In genomic region chr9:97362777-97363545, GRCh38 we compare ENCODE assay signal across 23 cellular contexts. TPM values are rescaled to one million over a fixed set of nuclear protein-coding genes. Genes with fewer than 3 reads are reported as not detected.
DNase-seq lines count a peak whose midpoint lies in the region; TF ChIP-seq lines count a peak whose summit lies in the region.
"Had no signal": no experiment of that assay in that cellular context is flagged by ENCODE, and none has a peak within 500 bp of the region (broad histone marks: within the 10 kb centered on the region; RNA-seq: fewer than 3 reads in every experiment).

No MANE protein-coding gene starts in this region.

- no peak overlapping the region for H3K56ac ChIP-seq in H9 (ENCODE audit: insufficient read length, low read depth, low read length)

- TF ChIP-seq CTCF in GM12865 (IDR thresholded peaks at IDR 0.05; ENCODE audit: insufficient read depth, low read depth, low read length, missing control alignments): no peak
- no peak for TF ChIP-seq CTCF in GM20000 (IDR thresholded peaks at IDR 0.05; ENCODE audit: extremely low read depth, missing control alignments)
- no peak for TF ChIP-seq CTCF in endodermal cell (conservative IDR thresholded peaks at IDR 0.05)
- no peak for TF ChIP-seq CTCF in dorsolateral prefrontal cortex (IDR thresholded peaks at IDR 0.05 in 54 of 56, conservative IDR thresholded peaks at IDR 0.05 in 2 of 56; ENCODE audit: low read depth in 1 of 56, partially characterized antibody in 56 of 56)
- no peak for TF ChIP-seq CTCF in H9 (conservative IDR thresholded peaks at IDR 0.05)

- DNase-seq in GM12865 (ENCODE audit: low read depth): peak; percentile 63
- DNase-seq in GM20000 (ENCODE audit: low spot score): peak; percentile 24
- DNase-seq in NCI-H146 treated with DMSO at 0.1 percent for 48 hours (lab: John Stamatoyannopoulos, UW; ENCODE audit: unreplicated experiment): peak; percentile 39
- DNase-seq in endodermal cell: peak; percentile 48
- no peak for DNase-seq in activated gamma-delta T cell treated with Interleukin-2 at 50 U/mL for 16 hours
- no peak for DNase-seq in NCI-H524 treated with DMSO at 0.1 percent for 48 hours (lab: John Stamatoyannopoulos, UW)
- no peak for DNase-seq in dorsolateral prefrontal cortex
- no peak for DNase-seq in H9
- DNase-seq: activated CD4-positive, alpha-beta T cell treated with anti-CD3 and anti-CD28 coated beads for 48 hours; activated naive CD4-positive, alpha-beta T cell treated with Interleukin-2 at 50 U/mL for 16 hours; effector CD8-positive, alpha-beta T cell; GM23248; left colon; MG63; NCI-H2029; NCI-H446 treated with DMSO at 0.1 percent for 48 hours; NK-92 treated with Interleukin-12 subunit alpha and Interleukin-12 subunit beta, amount 100 ng/mL, for 24 hours; small intestine; stimulated activated CD4-positive, alpha-beta T cell treated with anti-CD3 and anti-CD28 coated beads, Interleukin-2, amount 100 ng/mL, for 48 hours had no signal

- H3K79me2 ChIP-seq in H9 (ENCODE audit: insufficient read depth, low read length): no peaks in the 10 kb centered on the region

- H3K9me3 ChIP-seq in endodermal cell (ENCODE audit: control insufficient read depth, low read length) (no peaks in the 10 kb centered on the region), H9 (ENCODE audit: control insufficient read depth, low read depth, low read length) (no peaks in the 10 kb centered on the region)
- H3K9me3 ChIP-seq: ascending aorta, MG63 had no signal

- H4K5ac ChIP-seq in H9 (ENCODE audit: insufficient read length, low read depth, low read length): no peak overlapping the region

- no peak overlapping the region for H4K8ac ChIP-seq in H9 (replicated peaks; ENCODE audit: insufficient read length, low read depth, low read length)

- H2BK120ac ChIP-seq in H9 (ENCODE audit: low read depth, low read length, poor library complexity, severe bottlenecking): no peak overlapping the region

- no peaks in the 10 kb centered on the region for H3K23me2 ChIP-seq in H9 (ENCODE audit: insufficient read length, low read depth, low read length, poor library complexity, severe bottlenecking)

- H3K4me3 ChIP-seq in GM12865 (ENCODE audit: low read depth, low read length) (no peak overlapping the region), endodermal cell (ENCODE audit: low read length) (no peak overlapping the region), dorsolateral prefrontal cortex (no peak overlapping the region)
- H3K4me3 ChIP-seq: ascending aorta, GM23248, MG63 had no signal

- no peak overlapping the region for H2BK15ac ChIP-seq in H9 (ENCODE audit: low read depth, low read length)

- H4K20me1 ChIP-seq in H9 (ENCODE audit: control insufficient read depth, insufficient read depth, insufficient read length): no peaks in the 10 kb centered on the region

- H3K9ac ChIP-seq in endodermal cell (ENCODE audit: extremely low read depth, low read length, poor library complexity, severe bottlenecking) (no peak overlapping the region), H9 (ENCODE audit: extremely low read depth, insufficient read length, low read length) (no peak overlapping the region)
- H3K9ac ChIP-seq: GM23248 had no signal

- no peak overlapping the region for H2BK12ac ChIP-seq in H9 (ENCODE audit: insufficient read length, low read depth, low read length)

- H3K9me3 Mint-ChIP-seq in endodermal cell (no peaks in the 10 kb centered on the region), H9 (no peaks in the 10 kb centered on the region; a peak in 1 of 5 replicates)
- H3K9me3 Mint-ChIP-seq: neural crest cell had no signal

- H3K36me3 Mint-ChIP-seq in endodermal cell (ENCODE audit: low read depth) (no peaks in the 10 kb centered on the region), H9 (ENCODE audit: insufficient read depth in 1 of 3, low read depth in 3 of 3) (peaks cover 15 to 32% (median 30%) of the 10 kb centered on the region in 3 experiments; a peak in 6 of 7 replicates)

- no peak overlapping the region for H3K14ac ChIP-seq in H9 (ENCODE audit: insufficient read depth, low read length)

- no peak overlapping the region for H3K4ac ChIP-seq in H9 (ENCODE audit: low read depth, low read length)

- no peak overlapping the region for H3K23ac ChIP-seq in H9 (ENCODE audit: insufficient read length, low read depth, low read length)

- no peaks in the 10 kb centered on the region for H3K4me1 ChIP-seq in endodermal cell (ENCODE audit: control insufficient read depth, insufficient read depth, low read length)
- H3K4me1 ChIP-seq in H9 (ENCODE audit: insufficient read depth, low read length): no peaks in the 10 kb centered on the region
- H3K4me1 ChIP-seq: ascending aorta had no signal

- no peak overlapping the region for H3K27ac Mint-ChIP-seq in endodermal cell
- no peak overlapping the region for H3K27ac Mint-ChIP-seq in H9
- H3K27ac Mint-ChIP-seq: B cell had no signal

- no peak overlapping the region for H2BK5ac ChIP-seq in H9 (ENCODE audit: insufficient read length, low read length)

- no peak overlapping the region for H3T11ph ChIP-seq in H9 (ENCODE audit: low read length)

- no peak overlapping the region for H2AK5ac ChIP-seq in H9 (ENCODE audit: insufficient read length, low read length)

- H3K27ac ChIP-seq in endodermal cell (ENCODE audit: low read depth, low read length) (no peak overlapping the region), dorsolateral prefrontal cortex (no peak overlapping the region), H9 (ENCODE audit: insufficient read length, low read depth, low read length) (no peak overlapping the region)
- H3K27ac ChIP-seq: ascending aorta, GM23248, RWPE1 had no signal

- peaks cover 2% of the 10 kb centered on the region for H3K4me1 Mint-ChIP-seq in endodermal cell
- peaks cover 19 to 20% of the 10 kb centered on the region in 2 experiments for H3K4me1 Mint-ChIP-seq in H9
- H3K4me1 Mint-ChIP-seq: neural crest cell had no signal

- no peaks in the 10 kb centered on the region for H3K79me1 ChIP-seq in H9 (ENCODE audit: insufficient read depth, low read depth, low read length, poor library complexity, severe bottlenecking)

- no peaks in the 10 kb centered on the region for H3K36me3 ChIP-seq in endodermal cell (ENCODE audit: control insufficient read depth, insufficient read depth, low read length)
- H3K36me3 ChIP-seq: MG63 had no signal

- H2AFZ ChIP-seq in H9 (ENCODE audit: low read length): no peak overlapping the region
- H2AFZ ChIP-seq: GM23248 had no signal

- H3K18ac ChIP-seq in H9 (ENCODE audit: insufficient read length, low read depth, low read length): no peak overlapping the region

- no peak overlapping the region for H3K4me3 Mint-ChIP-seq in endodermal cell
- H3K4me3 Mint-ChIP-seq in H9: no peak overlapping the region
- H3K4me3 Mint-ChIP-seq: B cell, neural crest cell had no signal

- H3K27me3 ChIP-seq in endodermal cell (ENCODE audit: control insufficient read depth, insufficient read depth, low read length, poor library complexity, severe bottlenecking) (no peaks in the 10 kb centered on the region), dorsolateral prefrontal cortex (no peaks in the 10 kb centered on the region), H9 (ENCODE audit: insufficient read depth, low read length) (no peaks in the 10 kb centered on the region)
- H3K27me3 ChIP-seq: ascending aorta, MG63 had no signal

- no peak overlapping the region for H4K91ac ChIP-seq in H9 (ENCODE audit: insufficient read length, low read depth, low read length)

- intact Hi-C loops in dorsolateral prefrontal cortex (cut with DNase I): no loop called here

- no peaks in the 10 kb centered on the region for H3K27me3 Mint-ChIP-seq in endodermal cell (ENCODE audit: insufficient read depth)
- H3K27me3 Mint-ChIP-seq in H9 (ENCODE audit: low read depth): peaks cover 2% of the 10 kb centered on the region; the same call in 1 of the 2 replicates
- H3K27me3 Mint-ChIP-seq: B cell had no signal

- H2BK20ac ChIP-seq in H9 (ENCODE audit: low read depth, low read length, poor library complexity, severe bottlenecking): no peak overlapping the region

- H3K4me2 ChIP-seq in H9 (ENCODE audit: insufficient read depth, insufficient read length, low read length): no peak overlapping the region

- WGBS in endodermal cell (ENCODE audit: insufficient coverage in 1 of 2, insufficient read length in 1 of 2), 2 experiments: 86 to 93% methylated on average over 2 to 5 of the region's 5 CpGs
- no CpG with 5 or more reads among the region's 5 CpGs for WGBS in H9 (ENCODE audit: extremely low coverage, insufficient read length, low lambda C conversion rate)

RNA-seq across cellular contexts. Expression of gene TDRD7, which starts 48.9 kb away (rescaled TPM):
- 10 to 100 TPM; 25.9 to 31.9 TPM for total RNA-seq in endodermal cell
- 6.3 TPM for polyA plus RNA-seq in endodermal cell (2013, experiment 1 of 2)
- 7.5 TPM for polyA plus RNA-seq in endodermal cell (2013, experiment 2 of 2)
- total RNA-seq in dorsolateral prefrontal cortex: 10 to 100 TPM; 15.6 to 26.5 (median 20.8) TPM
- 4.2 and 5.1 TPM in 2 replicates for total RNA-seq in H9 (2021)

RNA-seq across cellular contexts. Expression of gene CCDC180, which starts 55.5 kb away (rescaled TPM):
- total RNA-seq in endodermal cell (10 to 100 TPM in 1 of 2 donors, 1 to 10 TPM in 1; 4.9 to 10.9 TPM), dorsolateral prefrontal cortex (10 to 100 TPM in 119 of 120 experiments, 1 to 10 TPM in 1; 9.9 to 49.2 (median 22.1) TPM), H9 (2021) (5.9 and 6.1 TPM in 2 replicates)
- 5.2 TPM for polyA plus RNA-seq in endodermal cell (2013, experiment 1 of 2)
- 4.8 TPM for polyA plus RNA-seq in endodermal cell (2013, experiment 2 of 2)

Comparison
In these comparisons a context has a peak if more than half of its experiments do, and no peak if none do; other contexts are left out.
1. DNase-seq: peak in GM12865 (single experiment), GM20000 (single experiment), NCI-H146 treated with DMSO at 0.1 percent for 48 hours (single experiment) and endodermal cell (single experiment); none in activated gamma-delta T cell treated with Interleukin-2 at 50 U/mL for 16 hours (single experiment), NCI-H524 treated with DMSO at 0.1 percent for 48 hours (single experiment), dorsolateral prefrontal cortex (0 of 10) and H9 (single experiment).